Comparison of ENCODE assay signal across 31 cellular contexts in the genomic region with DNA sequence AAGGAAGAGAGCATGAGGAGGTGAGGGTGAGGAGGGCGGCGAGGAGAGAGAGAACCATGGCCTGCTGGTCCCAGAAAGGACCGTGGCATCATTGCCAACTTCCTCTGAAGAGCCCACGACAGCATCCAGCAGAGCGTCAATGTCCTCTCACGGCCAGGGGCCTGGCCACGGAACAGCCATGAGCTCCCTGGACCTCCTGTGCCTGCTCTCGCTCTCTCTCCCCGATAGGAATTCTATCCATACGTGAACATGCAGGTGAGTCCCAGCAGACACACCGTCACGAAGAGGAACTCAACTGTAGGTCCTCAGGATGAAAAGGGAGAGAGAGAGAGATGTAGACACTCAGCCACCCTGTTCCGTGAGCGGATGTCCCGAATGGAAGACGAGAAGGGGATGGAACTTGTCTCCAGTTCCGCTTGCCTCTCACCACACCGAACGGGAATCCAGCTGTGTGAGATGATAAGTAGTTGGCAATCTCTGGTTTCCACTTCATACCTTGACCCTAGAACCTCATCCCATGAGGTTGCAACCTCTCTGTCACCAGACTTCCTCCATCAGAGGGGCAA.
DNase-seq lines count a peak whose midpoint lies in the region; ATAC-seq and TF ChIP-seq lines count a peak whose summit lies in the region.
"Had no signal": no experiment of that assay in that cellular context is flagged by ENCODE, and none has a peak within 500 bp of the region (broad histone marks: within the 10 kb centered on the region; RNA-seq: fewer than 3 reads in every experiment).

No MANE protein-coding gene starts in this region.

- no peak overlapping the region for H2AFZ ChIP-seq in neural progenitor cell (replicated peaks)

- no peak for TF ChIP-seq EP300 in esophagus muscularis mucosa (IDR thresholded peaks at IDR 0.05)

- no peaks in the 10 kb centered on the region for H4K20me1 ChIP-seq in neural progenitor cell (ENCODE audit: low read depth)

- H3K4me1 ChIP-seq in ascending aorta (peaks cover 37 to 76% of the 10 kb centered on the region in 2 donors), esophagus muscularis mucosa (peaks cover 71 to 99% (median 98%) of the 10 kb centered on the region in 4 donors), psoas muscle (peaks cover 46% of the 10 kb centered on the region), tibial artery (peaks cover 0 to 99% (median 76%) of the 10 kb centered on the region in 4 donors), neural progenitor cell (no peaks in the 10 kb centered on the region)
- H3K4me1 ChIP-seq: foreskin keratinocyte had no signal

- no peaks in the 10 kb centered on the region for H3K9me3 ChIP-seq in ascending aorta
- H3K9me3 ChIP-seq in esophagus muscularis mucosa = no peaks in the 10 kb centered on the region
- no peaks in the 10 kb centered on the region for H3K9me3 ChIP-seq in psoas muscle
- H3K9me3 ChIP-seq in tibial artery = no peaks in the 10 kb centered on the region
- H3K9me3 ChIP-seq in neural progenitor cell (ENCODE audit: low read depth) = no peaks in the 10 kb centered on the region
- H3K9me3 ChIP-seq: suprapubic skin had no signal

- DNase-seq in ascending aorta (ENCODE audit: low spot score in 2 of 2) (no peak), esophagus muscularis mucosa (ENCODE audit: extremely low spot score) (no peak), psoas muscle (peak in 1 of 2 donors; percentile 15), tibial artery (peak in 1 of 2 donors; percentile 63), OCI-M1 (lab: John Stamatoyannopoulos, UW) (no peak), neural progenitor cell (ENCODE audit: low spot score) (no peak)
- DNase-seq: activated CD4-positive, alpha-beta T cell treated with anti-CD3 and anti-CD28 coated beads, Interleukin-2, amount 10 ng/mL, durations not matched to agents 24 days and 14 days; activated effector memory CD4-positive, alpha-beta T cell treated with Interleukin-2 at 50 U/mL for 16 hours; activated naive CD8-positive, alpha-beta T cell treated with anti-CD3 and anti-CD28 coated beads for 36 hours; anterior cingulate cortex; CD8-positive, alpha-beta memory T cell; endodermal cell; foreskin keratinocyte; GOT3; MM.1S; NCI-H1417; NCI-H2081 treated with DMSO at 0.1 percent for 48 hours; NCI-H2227 treated with DMSO at 0.1 percent for 48 hours; NCI-H526; NK-92 treated with Interleukin-12 subunit alpha and Interleukin-12 subunit beta, amount 100 ng/mL, for 24 hours; PC-3; T-helper 1 cell had no signal

- H3K36me3 ChIP-seq in ascending aorta (peaks cover 89 to 97% of the 10 kb centered on the region in 2 donors), esophagus muscularis mucosa (peaks cover 75 to 100% (median 99%) of the 10 kb centered on the region in 4 donors), psoas muscle (ENCODE audit: insufficient read depth in 1 of 2, low read depth in 1 of 2) (peaks cover 9 to 85% of the 10 kb centered on the region in 2 donors), tibial artery (peaks cover 90 to 93% (median 90%) of the 10 kb centered on the region in 3 donors), neural progenitor cell (no peaks in the 10 kb centered on the region)

- no peak overlapping the region for H3K4me3 Mint-ChIP-seq in neural progenitor cell
- H3K4me3 Mint-ChIP-seq: activated CD4-positive, alpha-beta T cell treated with anti-CD3 and anti-CD28 coated beads, Interleukin-2, amount 10 ng/mL, durations not matched to agents 24 days and 14 days; activated naive CD8-positive, alpha-beta T cell treated with anti-CD3 and anti-CD28 coated beads for 36 hours; CD8-positive, alpha-beta memory T cell; central memory CD8-positive, alpha-beta T cell; dendritic cell treated with granulocyte-macrophage colony-stimulating factor and Interleukin-4, amounts not matched to agents 40 ng/mL and 50 ng/mL, for 4 days; endodermal cell; stimulated activated memory B cell treated with anti-CD40 and anti-IgM and Interleukin-4, amounts not matched to agents 10 μg/mL and 1 μg/mL and 100 μg/mL, for 72 hours; WTC11 had no signal

- no peaks in the 10 kb centered on the region for H3K27me3 Mint-ChIP-seq in neural progenitor cell (ENCODE audit: insufficient read depth, low read depth)
- H3K27me3 Mint-ChIP-seq: activated CD4-positive, alpha-beta T cell treated with anti-CD3 and anti-CD28 coated beads, Interleukin-2, amount 10 ng/mL, durations not matched to agents 24 days and 14 days; activated naive CD8-positive, alpha-beta T cell treated with anti-CD3 and anti-CD28 coated beads for 36 hours had no signal

- H3K27ac ChIP-seq in ascending aorta = peak overlapping the region; percentile 76 to 98
- H3K27ac ChIP-seq in esophagus muscularis mucosa (replicated peaks in 1 of 4) = peak overlapping the region; percentile 89 to 98 (median 97)
- H3K27ac ChIP-seq in psoas muscle = peak overlapping the region; percentile 26
- peak overlapping the region; percentile 95 to 98 for H3K27ac ChIP-seq in tibial artery
- no peak overlapping the region for H3K27ac ChIP-seq in neural progenitor cell
- H3K27ac ChIP-seq: foreskin keratinocyte, KMS-11, SK-N-MC, suprapubic skin had no signal

- H3K4me1 Mint-ChIP-seq in neural progenitor cell = peaks cover 6% of the 10 kb centered on the region
- H3K4me1 Mint-ChIP-seq: activated CD4-positive, alpha-beta T cell treated with anti-CD3 and anti-CD28 coated beads, Interleukin-2, amount 10 ng/mL, durations not matched to agents 24 days and 14 days; activated naive CD8-positive, alpha-beta T cell treated with anti-CD3 and anti-CD28 coated beads for 36 hours; CD8-positive, alpha-beta memory T cell; central memory CD8-positive, alpha-beta T cell; stimulated activated memory B cell treated with anti-CD40 and anti-IgM and Interleukin-4, amounts not matched to agents 10 μg/mL and 1 μg/mL and 100 μg/mL, for 72 hours had no signal

- no peak overlapping the region for H3K9ac ChIP-seq in neural progenitor cell
- H3K9ac ChIP-seq: KMS-11 had no signal

- no peak overlapping the region for H3K27ac Mint-ChIP-seq in neural progenitor cell
- H3K27ac Mint-ChIP-seq: activated CD4-positive, alpha-beta T cell treated with anti-CD3 and anti-CD28 coated beads, Interleukin-2, amount 10 ng/mL, durations not matched to agents 24 days and 14 days; activated naive CD8-positive, alpha-beta T cell treated with anti-CD3 and anti-CD28 coated beads for 36 hours; CD8-positive, alpha-beta memory T cell; dendritic cell treated with granulocyte-macrophage colony-stimulating factor and Interleukin-4, amounts not matched to agents 40 ng/mL and 50 ng/mL, for 4 days; endodermal cell; stimulated activated memory B cell treated with anti-CD40 and anti-IgM and Interleukin-4, amounts not matched to agents 10 μg/mL and 1 μg/mL and 100 μg/mL, for 72 hours; WTC11 had no signal

- no peak for TF ChIP-seq CTCF in ascending aorta (IDR thresholded peaks at IDR 0.05)
- TF ChIP-seq CTCF in esophagus muscularis mucosa (IDR thresholded peaks at IDR 0.05) = no peak
- TF ChIP-seq CTCF in psoas muscle (IDR thresholded peaks at IDR 0.05) = no peak
- TF ChIP-seq CTCF in tibial artery (IDR thresholded peaks at IDR 0.05) = no peak
- no peak for TF ChIP-seq CTCF in neural progenitor cell (IDR thresholded peaks at IDR 0.05)

- peak overlapping the region in 1 of 2 donors; percentile 18 for H3K4me3 ChIP-seq in ascending aorta
- no peak overlapping the region for H3K4me3 ChIP-seq in esophagus muscularis mucosa
- H3K4me3 ChIP-seq in psoas muscle = no peak overlapping the region
- no peak overlapping the region for H3K4me3 ChIP-seq in tibial artery
- H3K4me3 ChIP-seq in neural progenitor cell = no peak overlapping the region
- H3K4me3 ChIP-seq: SK-N-MC, suprapubic skin had no signal

- no peak for TF ChIP-seq POLR2A in esophagus muscularis mucosa (IDR thresholded peaks at IDR 0.05; ENCODE audit: low read depth)

- 68% methylated on average over 13 of the region's 19 CpGs for WGBS in esophagus muscularis mucosa
- 85 to 88% (median 87%) methylated on average over 19 of the region's 19 CpGs for WGBS in psoas muscle, 3 donors

- H3K36me3 Mint-ChIP-seq in neural progenitor cell = no peaks in the 10 kb centered on the region
- H3K36me3 Mint-ChIP-seq: activated naive CD8-positive, alpha-beta T cell treated with anti-CD3 and anti-CD28 coated beads for 36 hours; CD8-positive, alpha-beta memory T cell; stimulated activated memory B cell treated with anti-CD40 and anti-IgM and Interleukin-4, amounts not matched to agents 10 μg/mL and 1 μg/mL and 100 μg/mL, for 72 hours; WTC11 had no signal

- no peaks in the 10 kb centered on the region for H3F3A ChIP-seq in neural progenitor cell (ENCODE audit: low read depth)

- intact Hi-C loops in ascending aorta (cut with DNase I) = no loop called here
- intact Hi-C loops in esophagus muscularis mucosa (cut with DNase I) = no loop called here
- intact Hi-C loops in psoas muscle (cut with DNase I) = loop anchor here in 1 of 2 donors (5.0 kb wide), 1 partner anchor 92 kb away; no protein-coding TSS in a partner anchor
- intact Hi-C loops in tibial artery (cut with DNase I; ENCODE audit: low total_unique reads) = loop anchor here (5.0 kb wide), 1 partner anchor 37 kb away; no protein-coding TSS in a partner anchor

- no peak overlapping the region for H3K4me2 ChIP-seq in neural progenitor cell
- H3K4me2 ChIP-seq: KMS-11 had no signal

- H3K27me3 ChIP-seq in ascending aorta (no peaks in the 10 kb centered on the region), esophagus muscularis mucosa (no peaks in the 10 kb centered on the region), psoas muscle (ENCODE audit: insufficient read depth in 3 of 3, low read length in 2 of 3) (no peaks in the 10 kb centered on the region), tibial artery (no peaks in the 10 kb centered on the region), neural progenitor cell (no peaks in the 10 kb centered on the region)
- H3K27me3 ChIP-seq: foreskin keratinocyte, suprapubic skin had no signal

- ATAC-seq in psoas muscle (no peak), GM18519 (IDR thresholded peaks at IDR 0.05; ENCODE audit: low FRiP score, unreplicated experiment) (no peak)
- ATAC-seq: esophagus mucosa; foreskin keratinocyte; PC-3; stimulated activated memory B cell treated with anti-CD40 and anti-IgM and Interleukin-4, amounts not matched to agents 10 μg/mL and 1 μg/mL and 100 μg/mL, for 72 hours; WTC11 had no signal

- no peaks in the 10 kb centered on the region for H3K9me3 Mint-ChIP-seq in neural progenitor cell
- H3K9me3 Mint-ChIP-seq: activated CD4-positive, alpha-beta T cell treated with anti-CD3 and anti-CD28 coated beads, Interleukin-2, amount 10 ng/mL, durations not matched to agents 24 days and 14 days; activated naive CD8-positive, alpha-beta T cell treated with anti-CD3 and anti-CD28 coated beads for 36 hours; CD8-positive, alpha-beta memory T cell; central memory CD8-positive, alpha-beta T cell; dendritic cell treated with granulocyte-macrophage colony-stimulating factor and Interleukin-4, amounts not matched to agents 40 ng/mL and 50 ng/mL, for 4 days; endodermal cell; stimulated activated memory B cell treated with anti-CD40 and anti-IgM and Interleukin-4, amounts not matched to agents 10 μg/mL and 1 μg/mL and 100 μg/mL, for 72 hours; WTC11 had no signal

- no peaks in the 10 kb centered on the region for H3K79me2 ChIP-seq in neural progenitor cell (ENCODE audit: low read depth)
